In the genomic region with DNA sequence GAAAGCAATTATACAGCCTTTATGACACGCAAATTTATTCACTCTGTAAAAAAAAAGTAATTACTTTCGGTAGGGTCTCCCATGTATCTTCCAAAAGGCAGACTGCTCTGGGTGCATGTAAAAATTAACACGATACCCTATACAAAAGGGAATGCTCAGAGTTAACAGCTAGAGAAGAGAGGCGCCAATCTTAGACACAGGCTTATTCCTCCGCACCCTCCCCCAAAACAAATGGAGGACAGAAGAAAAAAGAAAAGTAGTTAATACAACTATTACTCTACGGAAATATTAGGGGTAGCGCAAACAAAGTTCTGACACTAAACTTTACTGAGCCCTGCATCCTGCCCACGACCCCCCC, we compare ENCODE assay signal across 2 cellular contexts.
TF ChIP-seq lines count a peak whose summit lies in the region.

No MANE protein-coding gene starts in this region.

TF ChIP-seq in A549, 52 proteins besides CTCF, POLR2A, EP300 and RAD21:
- TF ChIP-seq RNF2 (IDR thresholded peaks at IDR 0.05; ENCODE audit: borderline replicate concordance, low read depth) = no peak
- TF ChIP-seq, protein P1, sequence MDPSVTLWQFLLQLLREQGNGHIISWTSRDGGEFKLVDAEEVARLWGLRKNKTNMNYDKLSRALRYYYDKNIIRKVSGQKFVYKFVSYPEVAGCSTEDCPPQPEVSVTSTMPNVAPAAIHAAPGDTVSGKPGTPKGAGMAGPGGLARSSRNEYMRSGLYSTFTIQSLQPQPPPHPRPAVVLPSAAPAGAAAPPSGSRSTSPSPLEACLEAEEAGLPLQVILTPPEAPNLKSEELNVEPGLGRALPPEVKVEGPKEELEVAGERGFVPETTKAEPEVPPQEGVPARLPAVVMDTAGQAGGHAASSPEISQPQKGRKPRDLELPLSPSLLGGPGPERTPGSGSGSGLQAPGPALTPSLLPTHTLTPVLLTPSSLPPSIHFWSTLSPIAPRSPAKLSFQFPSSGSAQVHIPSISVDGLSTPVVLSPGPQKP (IDR thresholded peaks at IDR 0.05; ENCODE audit: low read depth, low read length) = no peak

TF ChIP-seq in H1, 55 proteins besides CTCF, POLR2A, EP300 and RAD21:
- TF ChIP-seq SRF (IDR thresholded peaks at IDR 0.05; ENCODE audit: low read depth, low read length) (no peak), TAF7 (optimal IDR thresholded peaks at IDR 0.05; ENCODE audit: borderline replicate concordance, low read depth, low read length) (no peak)
